9 cellular contexts compared by ENCODE assay signal in the genomic region with DNA sequence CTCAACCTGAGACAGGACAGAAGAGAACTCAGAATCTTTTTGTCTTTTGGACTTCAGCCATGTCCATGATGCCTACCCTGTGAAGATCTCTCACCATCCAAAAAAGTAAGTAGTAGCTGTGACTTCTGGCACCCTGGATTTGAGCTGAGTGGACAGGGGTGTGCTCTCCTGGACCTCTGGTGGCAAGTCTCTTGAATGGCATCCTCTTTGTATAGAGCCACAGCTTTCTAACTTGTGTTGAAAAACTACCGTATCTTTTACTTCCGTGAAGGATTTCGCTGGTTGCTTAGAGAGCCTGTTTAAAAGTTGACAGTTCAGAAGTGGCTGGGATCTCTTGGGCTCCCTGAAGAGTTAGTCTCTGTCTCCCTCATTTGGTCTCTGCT. TPM values are rescaled to one million over a fixed set of nuclear protein-coding genes. Genes with fewer than 3 reads are reported as not detected.
DNase-seq lines count a peak whose midpoint lies in the region; ATAC-seq, FAIRE-seq and TF ChIP-seq lines count a peak whose summit lies in the region.
"Had no signal": no experiment of that assay in that cellular context is flagged by ENCODE, and none has a peak within 500 bp of the region (broad histone marks: within the 10 kb centered on the region; RNA-seq: fewer than 3 reads in every experiment).

No MANE protein-coding gene starts in this region.

- H4K8ac ChIP-seq in IMR-90 (ENCODE audit: low read depth in 2 of 2, low read length in 2 of 2): no peak overlapping the region

- WGBS in IMR-90 (ENCODE audit: extremely low coverage in 2 of 2, insufficient read length in 1 of 2), 2 experiments: no CpG with 5 or more reads among the region's 3 CpGs
- WGBS in K562 (ENCODE audit: insufficient coverage, low coverage, missing lambda C conversion rate): 75% methylated on average over 3 of the region's 3 CpGs

- no peak overlapping the region for H2AK9ac ChIP-seq in IMR-90 (replicated peaks; ENCODE audit: low read depth, low read length, poor library complexity)

- no peak overlapping the region for H2BK120ac ChIP-seq in IMR-90 (ENCODE audit: low read depth, low read length)

- no peak overlapping the region for H4K91ac ChIP-seq in IMR-90 (ENCODE audit: insufficient read depth, low read depth, low read length)

- H3K27me3 Mint-ChIP-seq in naive thymus-derived CD8-positive, alpha-beta T cell: no peaks in the 10 kb centered on the region

- no peak overlapping the region for H3K4me2 ChIP-seq in IMR-90 (ENCODE audit: low read depth, low read length)
- H3K4me2 ChIP-seq in K562 (ENCODE audit: insufficient read depth, low read length): peak overlapping the region; percentile 90

- intact Hi-C loops in IMR-90 (cut with micrococcal nuclease): no loop called here
- intact Hi-C loops in K562 (cut with micrococcal nuclease): loop anchor here (5.0 to 10.0 kb wide), 3 partner anchors 75 to 233 kb away; no protein-coding TSS in a partner anchor
- intact Hi-C loops in ascending aorta (cut with DNase I): loop anchor here (5.0 kb wide), 1 partner anchor 145 kb away; no protein-coding TSS in a partner anchor

- H3K14ac ChIP-seq in IMR-90 (replicated peaks; ENCODE audit: low read depth, low read length): no peak overlapping the region

- H4K20me1 ChIP-seq in IMR-90 (ENCODE audit: insufficient read depth, low read length) (peaks cover 19% of the 10 kb centered on the region), K562 (replicated peaks; ENCODE audit: control insufficient read depth, insufficient read depth, low read length) (peaks cover 29% of the 10 kb centered on the region)

- DNase-seq in COLO668 (lab: John Stamatoyannopoulos, UW; ENCODE audit: unreplicated experiment) (peak; percentile 20), IMR-90 (peak; percentile 46), K562 (ENCODE audit: extremely low read depth in 1 of 4, low spot score in 3 of 4) (no peak), NCI-H187 (lab: John Stamatoyannopoulos, UW) (no peak), HAP-1 (ENCODE audit: low spot score in 2 of 2) (no peak), ascending aorta (ENCODE audit: low spot score in 2 of 2) (no peak)
- no peak for DNase-seq in naive thymus-derived CD8-positive, alpha-beta T cell

- peak overlapping the region; percentile 57 to 98 (median 88) for H3K27ac Mint-ChIP-seq in naive thymus-derived CD8-positive, alpha-beta T cell

- H3K36me3 ChIP-seq in IMR-90 (ENCODE audit: control insufficient read depth, insufficient read depth, low read length): peaks cover 29% of the 10 kb centered on the region
- peaks cover 55% of the 10 kb centered on the region for H3K36me3 ChIP-seq in K562 (ENCODE audit: control insufficient read depth, insufficient read depth, low read length)
- peaks cover 49% of the 10 kb centered on the region for H3K36me3 ChIP-seq in HAP-1 (replicated peaks)
- peaks cover 13 to 45% of the 10 kb centered on the region in 2 donors for H3K36me3 ChIP-seq in ascending aorta

- no peaks in the 10 kb centered on the region for H3K9me3 ChIP-seq in IMR-90 (ENCODE audit: control insufficient read depth, insufficient read depth, low read length)
- no peaks in the 10 kb centered on the region for H3K9me3 ChIP-seq in K562 (replicated peaks; ENCODE audit: control insufficient read depth, insufficient read depth, low read depth, low read length)
- no peaks in the 10 kb centered on the region for H3K9me3 ChIP-seq in HAP-1
- no peaks in the 10 kb centered on the region for H3K9me3 ChIP-seq in ascending aorta

- H3K56ac ChIP-seq in IMR-90 (ENCODE audit: extremely low read depth, insufficient read depth, low read length): no peak overlapping the region

- no peaks in the 10 kb centered on the region for H3K9me3 Mint-ChIP-seq in naive thymus-derived CD8-positive, alpha-beta T cell

- H3K27me3 ChIP-seq in IMR-90 (ENCODE audit: control insufficient read depth, insufficient read depth, low read length) (no peaks in the 10 kb centered on the region), K562 (ENCODE audit: control insufficient read depth in 2 of 2, insufficient read depth in 2 of 2, low read length in 2 of 2) (no peaks in the 10 kb centered on the region), HAP-1 (ENCODE audit: low read depth) (no peaks in the 10 kb centered on the region), ascending aorta (no peaks in the 10 kb centered on the region)

- H3K79me1 ChIP-seq in IMR-90 (ENCODE audit: low read depth in 1 of 2, low read length in 2 of 2): peaks cover 43 to 46% of the 10 kb centered on the region in 2 experiments

- H2BK5ac ChIP-seq in IMR-90 (ENCODE audit: low read depth, low read length, poor library complexity, severe bottlenecking): no peak overlapping the region

- no peak overlapping the region for H3K9ac ChIP-seq in IMR-90 (ENCODE audit: low read depth, low read length)
- H3K9ac ChIP-seq in K562 (ENCODE audit: insufficient read depth in 1 of 2, low read depth in 2 of 2, low read length in 2 of 2): peak overlapping the region in 1 of 2 experiments; percentile 93; a peak in 2 of 4 replicates

- H3K36me3 Mint-ChIP-seq in naive thymus-derived CD8-positive, alpha-beta T cell: peaks cover 0 to 45% (median 7%) of the 10 kb centered on the region in 3 donors

- CTCF ChIA-PET in IMR-90 (lab: Yijun Ruan, JAX) (interaction anchor here (0.9 kb wide), 1 partner anchor 15 kb away, joined by 4 read pairs; no protein-coding TSS in a partner anchor), K562 (lab: Yijun Ruan, JAX; ENCODE audit: low intra/inter-chr PET ratio) (no interaction called here)

- no peak overlapping the region for H3K4ac ChIP-seq in IMR-90 (ENCODE audit: low read depth, low read length)

- H3K4me3 ChIP-seq in IMR-90 (ENCODE audit: insufficient read depth, low read depth, low read length): no peak overlapping the region
- no peak overlapping the region for H3K4me3 ChIP-seq in K562
- no peak overlapping the region for H3K4me3 ChIP-seq in HAP-1
- no peak overlapping the region for H3K4me3 ChIP-seq in ascending aorta

- TF ChIP-seq POLR2A in IMR-90 (IDR thresholded peaks at IDR 0.05; ENCODE audit: low read depth, low read length): no peak
- TF ChIP-seq POLR2A in K562 (conservative IDR thresholded peaks at IDR 0.05): no peak

- peak; percentile 41 for TF ChIP-seq CTCF in IMR-90 (conservative IDR thresholded peaks at IDR 0.05; ENCODE audit: low read depth, low read length)
- 0 out of 6 replicates have a peak, but pooled peaks of 1 of the 3 experiments have one; percentile 4 for TF ChIP-seq CTCF in K562 (IDR thresholded peaks at IDR 0.05 in 2 of 3, conservative IDR thresholded peaks at IDR 0.05 in 1 of 3; ENCODE audit: insufficient read depth in 2 of 3, low read depth in 1 of 3, low read length in 3 of 3)
- TF ChIP-seq CTCF in ascending aorta (IDR thresholded peaks at IDR 0.05): no peak

- POLR2A ChIA-PET in IMR-90 (lab: Charles Lee; ENCODE audit: unreplicated experiment): interaction anchor here (0.6 to 0.9 kb wide), 2 partner anchors 73 to 1509 kb away, joined by 3 to 6 read pairs; no protein-coding TSS in a partner anchor
- POLR2A ChIA-PET in K562 (lab: Yijun Ruan, JAX): interaction anchor here (0.6 to 8.1 kb wide), 8 partner anchors 15 to 99 kb away, joined by 3 to 141 read pairs (median 5); a partner anchor contains a TSS
- POLR2A ChIA-PET in naive thymus-derived CD8-positive, alpha-beta T cell (lab: Charles Lee): interaction anchor here (0.7 to 6.5 kb wide), 3 partner anchors 44 to 73 kb away, joined by 6 to 93 read pairs (median 12); a partner anchor contains a TSS

- TF ChIP-seq RAD21 in IMR-90 (IDR thresholded peaks at IDR 0.05; ENCODE audit: low read length) (peak; percentile 39), K562 (CRISPR knock-in tag; conservative IDR thresholded peaks at IDR 0.05 in 1 of 2, IDR thresholded peaks at IDR 0.05 in 1 of 2) (no peak)

- no peak overlapping the region for H3K27ac ChIP-seq in IMR-90 (ENCODE audit: insufficient read depth, low read length)
- no peak overlapping the region for H3K27ac ChIP-seq in K562 (ENCODE audit: extremely low read depth, low read depth, low read length)
- no peak overlapping the region for H3K27ac ChIP-seq in ascending aorta

- no peak overlapping the region for H2BK20ac ChIP-seq in IMR-90 (ENCODE audit: low read depth, low read length)

- peaks cover 5% of the 10 kb centered on the region for H3K4me1 ChIP-seq in IMR-90 (ENCODE audit: control insufficient read depth, insufficient read depth, low read length)
- H3K4me1 ChIP-seq in K562 (replicated peaks in 1 of 2; ENCODE audit: control insufficient read depth in 2 of 2, insufficient read depth in 2 of 2, low read length in 2 of 2): peaks cover 42 to 44% of the 10 kb centered on the region in 2 experiments
- H3K4me1 ChIP-seq in HAP-1: peaks cover 11% of the 10 kb centered on the region
- H3K4me1 ChIP-seq in ascending aorta: peaks cover 0 to 11% of the 10 kb centered on the region in 2 donors

- no peak overlapping the region for H3K18ac ChIP-seq in IMR-90 (ENCODE audit: low read depth, low read length)

- peaks cover 30 to 65% (median 60%) of the 10 kb centered on the region in 4 donors for H3K4me1 Mint-ChIP-seq in naive thymus-derived CD8-positive, alpha-beta T cell

- in situ Hi-C loops in IMR-90 (cut with MboI; ENCODE audit: low sequenced_read_pairs) (no loop called here), K562 (cut with MboI) (no loop called here), HAP-1 (cut with MboI; ENCODE audit: low sequenced_read_pairs) (no loop called here)

- ATAC-seq in IMR-90 (ENCODE audit: low read depth): no peak
- no peak for ATAC-seq in K562
- ATAC-seq in naive thymus-derived CD8-positive, alpha-beta T cell: no peak
- no peak for ATAC-seq in HG03565 (IDR thresholded peaks at IDR 0.05; ENCODE audit: unreplicated experiment)

- peaks cover 67% of the 10 kb centered on the region for H3K79me2 ChIP-seq in K562 (ENCODE audit: control insufficient read depth, insufficient read depth, low read length)

- TF ChIP-seq EP300 in K562 (IDR thresholded peaks at IDR 0.05; ENCODE audit: low read length): no peak

- H2AFZ ChIP-seq in IMR-90 (replicated peaks; ENCODE audit: low read length, poor library complexity): no peak overlapping the region
- H2AFZ ChIP-seq in K562 (ENCODE audit: low read depth, low read length): no peak overlapping the region

- no peak overlapping the region for H2BK15ac ChIP-seq in IMR-90 (ENCODE audit: low read depth, low read length)

- H4K5ac ChIP-seq in IMR-90 (ENCODE audit: low read depth, low read length): no peak overlapping the region

- no peak for FAIRE-seq in K562 (lab: Jason Lieb, UNC)
- FAIRE-seq: colon had no signal

- no peak overlapping the region for H2AK5ac ChIP-seq in IMR-90 (ENCODE audit: low read depth, low read length)

- H3K4me3 Mint-ChIP-seq in naive thymus-derived CD8-positive, alpha-beta T cell: peak overlapping the region; percentile 85 to 96 (median 93)

- no TSS peak for BruUV-seq in IMR-90 (replicated peaks; lab: Mats Ljungman, UMichigan)
- no TSS peak for BruUV-seq in K562 (replicated peaks; lab: Mats Ljungman, UMichigan)

- H3K23ac ChIP-seq in IMR-90 (ENCODE audit: low read depth, low read length): no peak overlapping the region

- dilution Hi-C loops in IMR-90 (cut with HindIII; ENCODE audit: low sequenced_read_pairs, unreplicated experiment): no loop called here

- H3K9me1 ChIP-seq in IMR-90 (ENCODE audit: insufficient read depth, low read length) (peaks cover 4% of the 10 kb centered on the region; the same call in 1 of the 2 replicates), K562 (ENCODE audit: control insufficient read depth, insufficient read depth, low read length) (peaks cover 13% of the 10 kb centered on the region)

RNA-seq across cellular contexts. Expression of a gene that starts 1.8 kb away (rescaled TPM):
- total RNA-seq in IMR-90 (2012; rRNA removed) (76.4 and 84.2 TPM in 2 replicates), K562 (2014; rRNA removed) (95.4 and 108 TPM in 2 replicates), K562 (2014; rRNA removed; fragmentation: Illumina TruSeq; extraction: Trizol) (87.1 and 109 TPM in 2 replicates), K562 (2015; rRNA removed; fragmentation: Illumina TruSeq; extraction: Trizol) (79.6 and 82.9 TPM in 2 replicates), K562 (2021) (147 and 158 TPM in 2 replicates), ascending aorta (85.6 TPM)
- polyA plus RNA-seq in IMR-90 (2012; rRNA removed) (51.6 and 52.8 TPM in 2 replicates), K562 (2011; rRNA removed) (83.4 and 112 TPM in 2 replicates), K562 (2014; fragmentation: Illumina TruSeq; extraction: Trizol) (139 and 165 TPM in 2 replicates), K562 (2014; fragmentation: Nextera tagmentation; extraction: Ambion mirVana) (10 to 100 TPM; 10.5 to 14.0 TPM), K562 (2014; rRNA removed) (94.6 and 99.9 TPM in 2 replicates)
- polyA plus RNA-seq in IMR-90 (2012; cell fraction: cytosol; rRNA removed): 33.4 and 38.2 TPM in 2 replicates
- polyA plus RNA-seq in IMR-90 (2012; cell fraction: nucleus; rRNA removed; ENCODE audit: low replicate concordance): 60.3 and 63.8 TPM in 2 replicates
- total RNA-seq in K562 (2011; cell fraction: chromatin; rRNA removed; ENCODE audit: low replicate concordance): 133 and 181 TPM in 2 replicates
- total RNA-seq in K562 (2011; cell fraction: nucleolus; rRNA removed): 106 and 110 TPM in 2 replicates
- total RNA-seq in K562 (2011; cell fraction: nucleoplasm; rRNA removed): 88.2 and 107 TPM in 2 replicates
- 74.2 and 81.7 TPM in 2 replicates for polyA plus RNA-seq in K562 (2011; cell fraction: cytosol; rRNA removed)
- 185 and 193 TPM in 2 replicates for polyA plus RNA-seq in K562 (2011; cell fraction: nucleus; rRNA removed)
- polyA plus RNA-seq in K562 (2012): 74.5 and 123 TPM in 2 replicates
- polyA minus RNA-seq in K562 (2011; rRNA and poly(A)+ RNA removed): 105 and 127 TPM in 2 replicates
- 52.3 and 57.5 TPM in 2 replicates for polyA minus RNA-seq in K562 (2011; cell fraction: cytosol; rRNA and poly(A)+ RNA removed)
- 38.1 and 91.4 TPM in 2 replicates for polyA minus RNA-seq in K562 (2011; cell fraction: nucleus; rRNA and poly(A)+ RNA removed)
- total RNA-seq in naive thymus-derived CD8-positive, alpha-beta T cell: 10 to 100 TPM; 47.1 to 49.9 TPM
- 10 to 100 TPM; 29.1 to 38.0 (median 29.5) TPM for polyA plus RNA-seq in naive thymus-derived CD8-positive, alpha-beta T cell

RNA-seq across cellular contexts. Expression of a gene that starts 37.3 kb away (rescaled TPM):
- total RNA-seq in IMR-90 (2012; rRNA removed) (12.2 and 14.2 TPM in 2 replicates), K562 (2014; rRNA removed) (117 and 131 TPM in 2 replicates), K562 (2014; rRNA removed; fragmentation: Illumina TruSeq; extraction: Trizol) (11.8 and 17.2 TPM in 2 replicates), K562 (2015; rRNA removed; fragmentation: Illumina TruSeq; extraction: Trizol) (50.7 and 55.6 TPM in 2 replicates), K562 (2021) (92.8 and 102 TPM in 2 replicates), ascending aorta (51.5 TPM)
- polyA plus RNA-seq in IMR-90 (2012; rRNA removed) (23.7 and 28.7 TPM in 2 replicates), K562 (2011; rRNA removed) (48.3 and 113 TPM in 2 replicates), K562 (2014; fragmentation: Illumina TruSeq; extraction: Trizol) (30.8 and 57.5 TPM in 2 replicates), K562 (2014; fragmentation: Nextera tagmentation; extraction: Ambion mirVana) (1 to 10 TPM; 2.5 to 5.1 TPM), K562 (2014; rRNA removed) (105 and 108 TPM in 2 replicates)
- 12.9 and 18.5 TPM in 2 replicates for polyA plus RNA-seq in IMR-90 (2012; cell fraction: cytosol; rRNA removed)
- 74.8 and 224 TPM in 2 replicates for polyA plus RNA-seq in IMR-90 (2012; cell fraction: nucleus; rRNA removed; ENCODE audit: low replicate concordance)
- total RNA-seq in K562 (2011; cell fraction: chromatin; rRNA removed; ENCODE audit: low replicate concordance): 73.6 and 259 TPM in 2 replicates
- total RNA-seq in K562 (2011; cell fraction: nucleolus; rRNA removed): 259 and 285 TPM in 2 replicates
- 145 and 161 TPM in 2 replicates for total RNA-seq in K562 (2011; cell fraction: nucleoplasm; rRNA removed)
- 79.2 and 124 TPM in 2 replicates for polyA plus RNA-seq in K562 (2011; cell fraction: cytosol; rRNA removed)
- 514 and 538 TPM in 2 replicates for polyA plus RNA-seq in K562 (2011; cell fraction: nucleus; rRNA removed)
- 79.3 and 134 TPM in 2 replicates for polyA plus RNA-seq in K562 (2012)
- 15.8 and 16.2 TPM in 2 replicates for polyA minus RNA-seq in K562 (2011; rRNA and poly(A)+ RNA removed)
- polyA minus RNA-seq in K562 (2011; cell fraction: cytosol; rRNA and poly(A)+ RNA removed): 26.3 and 43.2 TPM in 2 replicates
- polyA minus RNA-seq in K562 (2011; cell fraction: nucleus; rRNA and poly(A)+ RNA removed): 54.1 and 78.2 TPM in 2 replicates
- total RNA-seq in naive thymus-derived CD8-positive, alpha-beta T cell: 10 to 100 TPM; 31.1 to 32.4 TPM
- 10 to 100 TPM; 19.9 to 26.3 (median 22.1) TPM for polyA plus RNA-seq in naive thymus-derived CD8-positive, alpha-beta T cell

RNA-seq across cellular contexts. Expression of a gene that starts 47.5 kb away (rescaled TPM):
- total RNA-seq in IMR-90 (2012; rRNA removed): 236 and 283 TPM in 2 replicates
- polyA plus RNA-seq in IMR-90 (2012; rRNA removed): 609 and 635 TPM in 2 replicates
- 441 and 849 TPM in 2 replicates for polyA plus RNA-seq in IMR-90 (2012; cell fraction: cytosol; rRNA removed)
- 284 and 520 TPM in 2 replicates for polyA plus RNA-seq in IMR-90 (2012; cell fraction: nucleus; rRNA removed; ENCODE audit: low replicate concordance)
- total RNA-seq in K562 (2011; cell fraction: chromatin; rRNA removed; ENCODE audit: low replicate concordance): 140 and 357 TPM in 2 replicates
- total RNA-seq in K562 (2011; cell fraction: nucleolus; rRNA removed): 408 and 448 TPM in 2 replicates
- total RNA-seq in K562 (2011; cell fraction: nucleoplasm; rRNA removed): 258 and 294 TPM in 2 replicates
- 58.5 and 81.4 TPM in 2 replicates for total RNA-seq in K562 (2014; rRNA removed)
- 30.7 and 41.6 TPM in 2 replicates for total RNA-seq in K562 (2014; rRNA removed; fragmentation: Illumina TruSeq; extraction: Trizol)
- total RNA-seq in K562 (2015; rRNA removed; fragmentation: Illumina TruSeq; extraction: Trizol): 49.6 and 51.6 TPM in 2 replicates
- 90.8 and 92.9 TPM in 2 replicates for total RNA-seq in K562 (2021)
- 80.2 and 156 TPM in 2 replicates for polyA plus RNA-seq in K562 (2011; rRNA removed)
- polyA plus RNA-seq in K562 (2011; cell fraction: cytosol; rRNA removed): 160 and 179 TPM in 2 replicates
- 178 and 231 TPM in 2 replicates for polyA plus RNA-seq in K562 (2011; cell fraction: nucleus; rRNA removed)
- 112 and 129 TPM in 2 replicates for polyA plus RNA-seq in K562 (2012)
- polyA plus RNA-seq in K562 (2014; fragmentation: Illumina TruSeq; extraction: Trizol): 76.9 and 83.7 TPM in 2 replicates
- 10 to 100 TPM; 16.6 to 27.1 TPM for polyA plus RNA-seq in K562 (2014; fragmentation: Nextera tagmentation; extraction: Ambion mirVana)
- 52.7 and 70.2 TPM in 2 replicates for polyA plus RNA-seq in K562 (2014; rRNA removed)
- polyA minus RNA-seq in K562 (2011; rRNA and poly(A)+ RNA removed): 77.2 and 82.6 TPM in 2 replicates
- polyA minus RNA-seq in K562 (2011; cell fraction: cytosol; rRNA and poly(A)+ RNA removed): 127 and 153 TPM in 2 replicates
- 55.1 and 85.3 TPM in 2 replicates for polyA minus RNA-seq in K562 (2011; cell fraction: nucleus; rRNA and poly(A)+ RNA removed)
- 1 to 10 TPM; 4.5 to 5.0 TPM for total RNA-seq in naive thymus-derived CD8-positive, alpha-beta T cell
- polyA plus RNA-seq in naive thymus-derived CD8-positive, alpha-beta T cell: 1 to 10 TPM; 5.0 to 7.9 (median 5.7) TPM
- total RNA-seq in ascending aorta: 79.9 TPM

RNA-seq across cellular contexts. Expression of a gene that starts 55.8 kb away (rescaled TPM):
- total RNA-seq in IMR-90 (2012; rRNA removed) (39.4 and 42.5 TPM in 2 replicates), K562 (2014; rRNA removed) (55.0 and 62.5 TPM in 2 replicates), K562 (2014; rRNA removed; fragmentation: Illumina TruSeq; extraction: Trizol) (10.8 and 12.9 TPM in 2 replicates), K562 (2015; rRNA removed; fragmentation: Illumina TruSeq; extraction: Trizol) (36.8 TPM in 2 replicates), K562 (2021) (57.1 and 57.6 TPM in 2 replicates), ascending aorta (206 TPM)
- polyA plus RNA-seq in IMR-90 (2012; rRNA removed) (88.1 and 100 TPM in 2 replicates), K562 (2011; rRNA removed) (38.8 and 61.3 TPM in 2 replicates), K562 (2014; fragmentation: Illumina TruSeq; extraction: Trizol) (21.8 and 34.4 TPM in 2 replicates), K562 (2014; fragmentation: Nextera tagmentation; extraction: Ambion mirVana) (1 to 10 TPM; 2.2 to 3.0 TPM), K562 (2014; rRNA removed) (50.7 and 56.7 TPM in 2 replicates)
- polyA plus RNA-seq in IMR-90 (2012; cell fraction: cytosol; rRNA removed): 62.7 and 128 TPM in 2 replicates
- 28.7 and 70.2 TPM in 2 replicates for polyA plus RNA-seq in IMR-90 (2012; cell fraction: nucleus; rRNA removed; ENCODE audit: low replicate concordance)
- total RNA-seq in K562 (2011; cell fraction: chromatin; rRNA removed; ENCODE audit: low replicate concordance): 23.5 and 87.3 TPM in 2 replicates
- 116 and 137 TPM in 2 replicates for total RNA-seq in K562 (2011; cell fraction: nucleolus; rRNA removed)
- total RNA-seq in K562 (2011; cell fraction: nucleoplasm; rRNA removed): 76.4 and 80.1 TPM in 2 replicates
- polyA plus RNA-seq in K562 (2011; cell fraction: cytosol; rRNA removed): 106 and 197 TPM in 2 replicates
- polyA plus RNA-seq in K562 (2011; cell fraction: nucleus; rRNA removed): 47.0 and 58.8 TPM in 2 replicates
- polyA plus RNA-seq in K562 (2012): 35.0 and 51.2 TPM in 2 replicates
- polyA minus RNA-seq in K562 (2011; rRNA and poly(A)+ RNA removed): 23.2 and 34.4 TPM in 2 replicates
- 47.3 and 62.2 TPM in 2 replicates for polyA minus RNA-seq in K562 (2011; cell fraction: cytosol; rRNA and poly(A)+ RNA removed)
- polyA minus RNA-seq in K562 (2011; cell fraction: nucleus; rRNA and poly(A)+ RNA removed): 14.8 and 25.5 TPM in 2 replicates
- 10 to 100 TPM; 26.8 to 27.9 TPM for total RNA-seq in naive thymus-derived CD8-positive, alpha-beta T cell
- polyA plus RNA-seq in naive thymus-derived CD8-positive, alpha-beta T cell: 10 to 100 TPM; 19.6 to 51.6 (median 38.0) TPM

Comparison
In these comparisons a context has a peak if more than half of its experiments do, and no peak if none do; other contexts are left out.
1. DNase-seq: peak in COLO668 (single experiment) and IMR-90 (single experiment); none in K562 (0 of 4), naive thymus-derived CD8-positive, alpha-beta T cell (0 of 10), NCI-H187 (0 of 2), HAP-1 (0 of 2) and ascending aorta (0 of 2).
2. RNA of a gene that starts 47.5 kb away (total RNA-seq): 236 to 283 TPM in IMR-90, 79.9 TPM in ascending aorta (single experiment) and 30.7 to 448 TPM in K562; 4.5 to 5.0 TPM in naive thymus-derived CD8-positive, alpha-beta T cell; every median in the first group is over 4 times any median in the second.